In genomic region chr11:64888761-64889511, GRCh38 we compare ENCODE assay signal across 11 cellular contexts. TPM values are rescaled to one million over a fixed set of nuclear protein-coding genes. Genes with fewer than 3 reads are reported as not detected.
A peak's percentile ranks its signal among the peaks of the same experiment; 100 is the strongest.
DNase-seq lines count a peak whose midpoint lies in the region; ATAC-seq, FAIRE-seq and TF ChIP-seq lines count a peak whose summit lies in the region.
"Had no signal": no experiment of that assay in that cellular context is flagged by ENCODE, and none has a peak within 500 bp of the region (broad histone marks: within the 10 kb centered on the region; RNA-seq: fewer than 3 reads in every experiment).

No MANE protein-coding gene starts in this region.

- peaks cover 13% of the 10 kb centered on the region for H3K4me1 Mint-ChIP-seq in osteocyte (ENCODE audit: unreplicated experiment)

- H3K27ac ChIP-seq in kidney (ENCODE audit: low read depth in 2 of 2, low read length in 2 of 2) (peak overlapping the region; percentile 27 to 32), esophagus squamous epithelium (no peak overlapping the region)
- H3K27ac ChIP-seq: adrenal gland had no signal

- ATAC-seq in HG03457 (IDR thresholded peaks at IDR 0.05; ENCODE audit: unreplicated experiment): no peak

- FAIRE-seq in kidney (lab: Jason Lieb, UNC): no peak
- FAIRE-seq: HTR-8/SVneo had no signal

- H3K4me3 ChIP-seq in kidney (ENCODE audit: low read length in 2 of 2) (peak overlapping the region in 1 of 2 donors; percentile 25), esophagus squamous epithelium (no peak overlapping the region)

- no peaks in the 10 kb centered on the region for H3K36me3 ChIP-seq in kidney (ENCODE audit: control insufficient read depth in 1 of 2, insufficient read depth in 2 of 2, low read length in 2 of 2)
- H3K36me3 ChIP-seq in esophagus squamous epithelium: no peaks in the 10 kb centered on the region
- H3K36me3 ChIP-seq: adrenal gland had no signal

- TF ChIP-seq CTCF in kidney (IDR thresholded peaks at IDR 0.05; ENCODE audit: borderline replicate concordance, extremely low read depth, insufficient read depth) (no peak), esophagus squamous epithelium (IDR thresholded peaks at IDR 0.05) (no peak), osteocyte (IDR thresholded peaks at IDR 0.05) (no peak)

- DNase-seq in ACHN (peak; percentile 52), OCI-M1 (lab: John Stamatoyannopoulos, UW) (peak; percentile 98), kidney (no peak), esophagus squamous epithelium (lab: John Stamatoyannopoulos, UW) (no peak), osteocyte (ENCODE audit: extremely low spot score, unreplicated experiment) (no peak)
- DNase-seq: activated CD4-positive, alpha-beta T cell treated with anti-CD3 and anti-CD28 coated beads, Interleukin-2, amount 50 U/mL, for 48 hours; adrenal gland; psoas muscle; SHP77 had no signal

- H3K4me3 Mint-ChIP-seq in osteocyte (ENCODE audit: unreplicated experiment): no peak overlapping the region

- no peaks in the 10 kb centered on the region for H3K9me3 Mint-ChIP-seq in osteocyte (ENCODE audit: unreplicated experiment)

- H3K9ac ChIP-seq in kidney (ENCODE audit: low read length in 2 of 2): no peak overlapping the region

- H3K27me3 Mint-ChIP-seq in osteocyte (ENCODE audit: unreplicated experiment): no peaks in the 10 kb centered on the region

- no peaks in the 10 kb centered on the region for H3K9me3 ChIP-seq in kidney (ENCODE audit: control insufficient read depth in 1 of 2, low read length in 2 of 2)
- H3K9me3 ChIP-seq in esophagus squamous epithelium: no peaks in the 10 kb centered on the region
- H3K9me3 ChIP-seq: adrenal gland, psoas muscle had no signal

- in situ Hi-C loops in ACHN (cut with HindIII; ENCODE audit: low pct_ligation_motif_present, low pct_unique_long_range_greater_than_20kb, low sequenced_read_pairs): no loop called here

- no peak overlapping the region for H3K27ac Mint-ChIP-seq in osteocyte (ENCODE audit: unreplicated experiment)

- TF ChIP-seq POLR2A in esophagus squamous epithelium (IDR thresholded peaks at IDR 0.05): no peak

- intact Hi-C loops in kidney (cut with DNase I): no loop called here
- intact Hi-C loops in esophagus squamous epithelium (cut with DNase I): no loop called here

- no peaks in the 10 kb centered on the region for H3K27me3 ChIP-seq in esophagus squamous epithelium
- H3K27me3 ChIP-seq: adrenal gland had no signal

- no peaks in the 10 kb centered on the region for H3K36me3 Mint-ChIP-seq in osteocyte (ENCODE audit: unreplicated experiment)

- peaks cover under 1 to 25% of the 10 kb centered on the region in 2 donors for H3K4me1 ChIP-seq in kidney (ENCODE audit: control insufficient read depth in 1 of 2, insufficient read depth in 1 of 2, low read depth in 1 of 2, low read length in 2 of 2)
- peaks cover 4 to 30% (median 11%) of the 10 kb centered on the region in 3 donors for H3K4me1 ChIP-seq in esophagus squamous epithelium

- WGBS in esophagus squamous epithelium, 2 donors: 67 to 73% methylated on average over 8 of the region's 9 CpGs

RNA-seq across cellular contexts. Expression of gene EHD1, which starts 10.5 kb away (rescaled TPM):
- total RNA-seq in kidney (76.1 TPM), esophagus squamous epithelium (10 to 100 TPM; 29.5 to 44.0 (median 31.8) TPM), osteocyte (57.4 and 61.0 TPM in 2 replicates)
- 48.9 TPM for polyA plus RNA-seq in kidney (ENCODE audit: insufficient read depth, low read depth, low replicate concordance)

RNA-seq across cellular contexts. Expression of gene ATG2A, which starts 28.1 kb away (rescaled TPM):
- 26.9 TPM for total RNA-seq in kidney
- polyA plus RNA-seq in kidney (ENCODE audit: insufficient read depth, low read depth, low replicate concordance): 16.8 TPM
- total RNA-seq in esophagus squamous epithelium: 10 to 100 TPM; 14.1 to 26.1 (median 19.6) TPM
- 23.6 and 28.7 TPM in 2 replicates for total RNA-seq in osteocyte

RNA-seq across cellular contexts. Expression of gene PPP2R5B, which starts 35.6 kb away (rescaled TPM):
- 21.2 TPM for total RNA-seq in kidney
- 16.8 TPM for polyA plus RNA-seq in kidney (ENCODE audit: insufficient read depth, low read depth, low replicate concordance)
- 10 to 100 TPM in 1 of 4 donors, 1 to 10 TPM in 3; 7.7 to 10.5 (median 8.6) TPM for total RNA-seq in esophagus squamous epithelium
- total RNA-seq in osteocyte: 21.3 and 26.8 TPM in 2 replicates

RNA-seq across cellular contexts. Expression of gene CDC42BPG, which starts 44.5 kb away (rescaled TPM):
- total RNA-seq in kidney (20.7 TPM), esophagus squamous epithelium (10 to 100 TPM; 16.4 to 48.5 (median 25.0) TPM), osteocyte (0.68 and 1.7 TPM in 2 replicates)
- 4.5 TPM for polyA plus RNA-seq in kidney (ENCODE audit: insufficient read depth, low read depth, low replicate concordance)

RNA-seq across cellular contexts. Expression of gene GPHA2, which starts 46.8 kb away (rescaled TPM):
- not detected for total RNA-seq in kidney
- 0.99 TPM for polyA plus RNA-seq in kidney (ENCODE audit: insufficient read depth, low read depth, low replicate concordance)
- total RNA-seq in esophagus squamous epithelium: not detected
- not detected in 2 replicates for total RNA-seq in osteocyte
- total RNA-seq: adrenal gland, psoas muscle had no signal
- polyA plus RNA-seq: psoas muscle had no signal

Comparison
In these comparisons a context has a peak if more than half of its experiments do, and no peak if none do; other contexts are left out.
1. DNase-seq: peak in ACHN (single experiment) and OCI-M1 (single experiment); none in kidney (single experiment), esophagus squamous epithelium (single experiment) and osteocyte (single experiment).
2. H3K27ac ChIP-seq: peak in kidney (2 of 2); none in esophagus squamous epithelium (0 of 4).